17 cellular contexts compared by ENCODE assay signal in genomic region chr5:113218200-113218599, GRCh38.
A peak's percentile ranks its signal among the peaks of the same experiment; 100 is the strongest.
DNase-seq lines count a peak whose midpoint lies in the region; ATAC-seq and TF ChIP-seq lines count a peak whose summit lies in the region.
"Had no signal": no experiment of that assay in that cellular context is flagged by ENCODE, and none has a peak within 500 bp of the region (broad histone marks: within the 10 kb centered on the region; RNA-seq: fewer than 3 reads in every experiment).

No MANE protein-coding gene starts in this region.

- no peaks in the 10 kb centered on the region for H3K36me3 Mint-ChIP-seq in mesothelial cell of epicardium

- H3K27me3 ChIP-seq in heart left ventricle: no peaks in the 10 kb centered on the region
- no peaks in the 10 kb centered on the region for H3K27me3 ChIP-seq in tibial artery
- H3K27me3 ChIP-seq: BLaER1 treated with 17β-estradiol and CSF1 and Interleukin-3, amounts not matched to agents 10 nM and 100 nM had no signal

- peak overlapping the region; percentile 95 for H3K27ac Mint-ChIP-seq in mesothelial cell of epicardium
- H3K27ac Mint-ChIP-seq: HFFc6 had no signal

- no peaks in the 10 kb centered on the region for H3K27me3 Mint-ChIP-seq in mesothelial cell of epicardium (ENCODE audit: low read depth)

- H3K4me3 Mint-ChIP-seq in mesothelial cell of epicardium: peak overlapping the region; percentile 36
- H3K4me3 Mint-ChIP-seq: HFFc6 had no signal

- TF ChIP-seq CTCF in heart left ventricle (IDR thresholded peaks at IDR 0.05) (no peak), mesothelial cell of epicardium (IDR thresholded peaks at IDR 0.05; ENCODE audit: unreplicated experiment) (no peak), tibial artery (IDR thresholded peaks at IDR 0.05) (no peak)

- no peak for TF ChIP-seq POLR2A in heart left ventricle (IDR thresholded peaks at IDR 0.05)

- no peaks in the 10 kb centered on the region for H3K36me3 ChIP-seq in heart left ventricle
- no peaks in the 10 kb centered on the region for H3K36me3 ChIP-seq in tibial artery
- H3K36me3 ChIP-seq: BLaER1 treated with 17β-estradiol and CSF1 and Interleukin-3, amounts not matched to agents 10 nM and 100 nM had no signal

- WGBS in heart left ventricle, 4 donors: 30 to 50% (median 31%) methylated on average over 8 of the region's 8 CpGs

- no peaks in the 10 kb centered on the region for H3K9me3 ChIP-seq in heart left ventricle
- no peaks in the 10 kb centered on the region for H3K9me3 ChIP-seq in tibial artery
- H3K9me3 ChIP-seq: A549; BLaER1 treated with 17β-estradiol and CSF1 and Interleukin-3, amounts not matched to agents 10 nM and 100 nM had no signal

- H3K4me1 Mint-ChIP-seq in mesothelial cell of epicardium: peaks cover 34% of the 10 kb centered on the region

- peaks cover 7% of the 10 kb centered on the region for H3K9me3 Mint-ChIP-seq in mesothelial cell of epicardium
- H3K9me3 Mint-ChIP-seq: HFFc6 had no signal

- intact Hi-C loops in Right ventricle myocardium inferior (cut with DNase I) (loop anchor here (2.0 to 5.0 kb wide), 2 partner anchors 34 to 77 kb away; no protein-coding TSS in a partner anchor), cardiac septum (cut with DNase I) (loop anchor here (1.0 kb wide), 1 partner anchor 15 kb away; no protein-coding TSS in a partner anchor), heart left ventricle (cut with DNase I) (loop anchor here in 6 of 10 donors (2.0 to 10.0 kb wide), 5 partner anchors 34 to 77 kb away; no protein-coding TSS in a partner anchor), tibial artery (cut with DNase I; ENCODE audit: low total_unique reads) (no loop called here)

- DNase-seq in Right ventricle myocardium inferior (ENCODE audit: missing footprints) (peak; percentile 77), cardiac septum (ENCODE audit: low spot score) (no peak), heart left ventricle (peak in 4 of 5 donors; percentile 59 to 81 (median 70)), mesothelial cell of epicardium (ENCODE audit: low spot score in 2 of 2, unreplicated experiment in 2 of 2) (no peak), HPDE6-E6E7 (ENCODE audit: extremely low spot score) (no peak), NCI-H146 treated with DMSO at 0.1 percent for 48 hours (lab: John Stamatoyannopoulos, UW; ENCODE audit: unreplicated experiment) (no peak), SKM-1 (lab: John Stamatoyannopoulos, UW; ENCODE audit: unreplicated experiment) (no peak), tibial artery (no peak)
- DNase-seq: aorta; DMS153; HFFc6; kidney glomerular epithelial cell; NCI-H345; stimulated activated CD4-positive, alpha-beta T cell treated with anti-CD3 and anti-CD28 coated beads, Interleukin-4, amount 100 ng/mL, for 4 hours had no signal

- ATAC-seq in Right ventricle myocardium inferior: peak; percentile 82
- ATAC-seq in heart left ventricle: peak; percentile 85 to 91 (median 88)
- ATAC-seq: A549 had no signal

- H3K4me1 ChIP-seq in heart left ventricle (peaks cover 5 to 78% (median 46%) of the 10 kb centered on the region in 12 donors), tibial artery (no peaks in the 10 kb centered on the region)
- H3K4me1 ChIP-seq: A549 had no signal

- H3K4me3 ChIP-seq in heart left ventricle (peak overlapping the region in 11 of 12 donors; percentile 2 to 35 (median 25)), tibial artery (no peak overlapping the region)
- H3K4me3 ChIP-seq: A549; BLaER1 treated with 17β-estradiol and CSF1 and Interleukin-3, amounts not matched to agents 10 nM and 100 nM; skin epidermis had no signal

- peak overlapping the region; percentile 68 to 86 (median 80) for H3K27ac ChIP-seq in heart left ventricle
- no peak overlapping the region for H3K27ac ChIP-seq in tibial artery
- H3K27ac ChIP-seq: A549; BLaER1 treated with 17β-estradiol and CSF1 and Interleukin-3, amounts not matched to agents 10 nM and 100 nM had no signal

Comparison
In these comparisons a context has a peak if more than half of its experiments do, and no peak if none do; other contexts are left out.
1. DNase-seq: peak in Right ventricle myocardium inferior (single experiment) and heart left ventricle (4 of 5); none in cardiac septum (single experiment), mesothelial cell of epicardium (0 of 2), HPDE6-E6E7 (single experiment), NCI-H146 treated with DMSO at 0.1 percent for 48 hours (single experiment), SKM-1 (single experiment) and tibial artery (0 of 2).
2. H3K27ac ChIP-seq: peak in heart left ventricle (12 of 12); none in tibial artery (0 of 2).
3. H3K4me3 ChIP-seq: peak in heart left ventricle (11 of 12); none in tibial artery (0 of 2).